24 cellular contexts compared by ENCODE assay signal in the genomic region with DNA sequence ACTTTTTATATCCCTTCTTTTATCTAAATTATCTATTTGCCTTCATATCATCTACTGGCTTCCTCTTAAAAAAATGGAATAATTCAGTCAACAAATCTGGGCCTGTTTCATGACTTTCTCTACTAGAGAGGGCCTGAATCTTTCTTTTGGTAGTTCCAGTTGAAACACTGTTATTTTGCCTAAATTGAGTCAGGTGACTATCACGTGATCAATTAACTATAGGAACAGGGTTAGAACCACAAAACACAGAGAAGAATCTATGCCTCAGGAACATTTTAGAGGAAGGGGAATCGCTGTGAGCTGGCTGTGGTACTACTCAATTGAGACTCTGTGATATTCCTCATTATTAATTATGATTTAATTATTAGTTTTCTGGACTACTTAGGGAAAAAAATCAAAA.
A peak's percentile ranks its signal among the peaks of the same experiment; 100 is the strongest.
DNase-seq lines count a peak whose midpoint lies in the region; ATAC-seq, FAIRE-seq and TF ChIP-seq lines count a peak whose summit lies in the region.
"Had no signal": no experiment of that assay in that cellular context is flagged by ENCODE, and none has a peak within 500 bp of the region (broad histone marks: within the 10 kb centered on the region; RNA-seq: fewer than 3 reads in every experiment).

No MANE protein-coding gene starts in this region.

- H3K27me3 ChIP-seq in GM23338 (ENCODE audit: insufficient read depth) (no peaks in the 10 kb centered on the region), K562 (ENCODE audit: control insufficient read depth in 2 of 2, insufficient read depth in 2 of 2, low read length in 2 of 2) (no peaks in the 10 kb centered on the region), osteoblast (ENCODE audit: insufficient read depth, low read length) (no peaks in the 10 kb centered on the region)
- H3K27me3 ChIP-seq: BLaER1 treated with 17β-estradiol and CSF1 and Interleukin-3, amounts not matched to agents 10 nM and 100 nM had no signal

- CTCF ChIA-PET in A549 (lab: Yijun Ruan, JAX) (no interaction called here), K562 (lab: Yijun Ruan, JAX; ENCODE audit: low intra/inter-chr PET ratio) (no interaction called here)
- CTCF ChIA-PET in activated CD4-positive, alpha-beta T cell treated with anti-CD3 and anti-CD28 coated beads for 36 hours (lab: Charles Lee), result no interaction called here

- DNase-seq in A549 (ENCODE audit: low read depth in 1 of 2, low spot score in 1 of 2) (no peak), GM23338 (ENCODE audit: low spot score) (no peak), K562 (ENCODE audit: extremely low read depth in 1 of 4, low spot score in 3 of 4) (no peak), osteoblast (ENCODE audit: insufficient read length, low spot score, missing footprints) (peak; percentile 17)
- DNase-seq in activated CD4-positive, alpha-beta T cell treated with anti-CD3 and anti-CD28 coated beads for 36 hours, result no peak
- DNase-seq: 8988T; AML-193; Caco-2; Calu3; CD4-positive, alpha-beta T cell; CD8-positive, alpha-beta T cell; DMS79 treated with DMSO at 0.1 percent for 48 hours; GF-D8 had no signal

- intact Hi-C loops in K562 (cut with micrococcal nuclease), result no loop called here
- intact Hi-C loops in activated CD4-positive, alpha-beta T cell treated with anti-CD3 and anti-CD28 coated beads for 36 hours (cut with DNase I, micrococcal nuclease), result no loop called here

- no peak overlapping the region for H3K27ac ChIP-seq in A549
- no peak overlapping the region for H3K27ac ChIP-seq in GM23338 (ENCODE audit: low read depth)
- no peak overlapping the region for H3K27ac ChIP-seq in K562 (ENCODE audit: extremely low read depth, low read depth, low read length)
- no peak overlapping the region for H3K27ac ChIP-seq in osteoblast (ENCODE audit: low read depth, low read length)
- H3K27ac ChIP-seq: BLaER1 treated with 17β-estradiol and CSF1 and Interleukin-3, amounts not matched to agents 10 nM and 100 nM; C4-2B had no signal

- H3K9me3 ChIP-seq in A549 (no peaks in the 10 kb centered on the region), K562 (replicated peaks; ENCODE audit: control insufficient read depth, insufficient read depth, low read depth, low read length) (no peaks in the 10 kb centered on the region), osteoblast (ENCODE audit: low read depth, low read length) (no peaks in the 10 kb centered on the region)
- H3K9me3 ChIP-seq: Caco-2 had no signal

- TF ChIP-seq RAD21 in A549 (conservative IDR thresholded peaks at IDR 0.05 in 1 of 2, IDR thresholded peaks at IDR 0.05 in 1 of 2) (no peak), K562 (CRISPR knock-in tag; conservative IDR thresholded peaks at IDR 0.05 in 1 of 2, IDR thresholded peaks at IDR 0.05 in 1 of 2) (no peak)

- ATAC-seq in A549, result no peak
- no peak for ATAC-seq in GM23338
- no peak for ATAC-seq in K562
- ATAC-seq in GM19351 (IDR thresholded peaks at IDR 0.05; ENCODE audit: unreplicated experiment), result no peak
- ATAC-seq in GM18870 (IDR thresholded peaks at IDR 0.05; ENCODE audit: unreplicated experiment), result no peak
- no peak for ATAC-seq in activated CD4-positive, alpha-beta T cell treated with anti-CD3 and anti-CD28 coated beads for 36 hours
- ATAC-seq: CD8-positive, alpha-beta T cell had no signal

- TF ChIP-seq CTCF in A549 (IDR thresholded peaks at IDR 0.05) (no peak), GM23338 (conservative IDR thresholded peaks at IDR 0.05; ENCODE audit: low read depth in 2 of 2) (no peak), K562 (IDR thresholded peaks at IDR 0.05 in 2 of 3, conservative IDR thresholded peaks at IDR 0.05 in 1 of 3; ENCODE audit: insufficient read depth in 2 of 3, low read depth in 1 of 3, low read length in 3 of 3) (no peak), osteoblast (IDR thresholded peaks at IDR 0.05; ENCODE audit: extremely low read depth, low read depth, low read length) (no peak)

- TF ChIP-seq EP300 in A549 (IDR thresholded peaks at IDR 0.05), result no peak
- no peak for TF ChIP-seq EP300 in K562 (IDR thresholded peaks at IDR 0.05; ENCODE audit: low read length)

- no TSS peak for BruUV-seq in K562 (replicated peaks; lab: Mats Ljungman, UMichigan)

- TF ChIP-seq POLR2A in A549 (IDR thresholded peaks at IDR 0.05; ENCODE audit: low read length) (no peak), K562 (conservative IDR thresholded peaks at IDR 0.05) (no peak)

- no peaks in the 10 kb centered on the region for H3K27me3 Mint-ChIP-seq in GM23338 (ENCODE audit: insufficient read depth, low read depth, poor library complexity)
- H3K27me3 Mint-ChIP-seq in activated CD4-positive, alpha-beta T cell treated with anti-CD3 and anti-CD28 coated beads for 36 hours, result no peaks in the 10 kb centered on the region
- H3K27me3 Mint-ChIP-seq: B cell; CD4-positive, alpha-beta T cell had no signal

- no peaks in the 10 kb centered on the region for H3F3A ChIP-seq in GM23338 (replicated peaks; ENCODE audit: low read depth)

- H4K20me1 ChIP-seq in GM23338 (replicated peaks; ENCODE audit: insufficient read depth) (no peaks in the 10 kb centered on the region), K562 (replicated peaks; ENCODE audit: control insufficient read depth, insufficient read depth, low read length) (no peaks in the 10 kb centered on the region), osteoblast (ENCODE audit: insufficient read depth, low read length) (no peaks in the 10 kb centered on the region)
- H4K20me1 ChIP-seq: BLaER1 treated with 17β-estradiol and CSF1 and Interleukin-3, amounts not matched to agents 10 nM and 100 nM had no signal

- 10% methylated on average over 2 of the region's 2 CpGs for WGBS in A549 (ENCODE audit: missing lambda C conversion rate)
- WGBS in K562 (ENCODE audit: insufficient coverage, low coverage, missing lambda C conversion rate), result 0% methylated on average over 2 of the region's 2 CpGs

- FAIRE-seq in A549 (lab: Jason Lieb, UNC), result no peak
- no peak for FAIRE-seq in K562 (lab: Jason Lieb, UNC)
- FAIRE-seq: A204.1, D721Med, G401.6, GM12892, GM18507, GM19239 had no signal

- H3K4me3 ChIP-seq in A549, result no peak overlapping the region
- no peak overlapping the region for H3K4me3 ChIP-seq in GM23338
- H3K4me3 ChIP-seq in K562, result no peak overlapping the region
- H3K4me3 ChIP-seq in osteoblast (ENCODE audit: insufficient read depth, low read length), result no peak overlapping the region
- H3K4me3 ChIP-seq: BLaER1 treated with 17β-estradiol and CSF1 and Interleukin-3, amounts not matched to agents 10 nM and 100 nM had no signal

- H3K4me1 Mint-ChIP-seq in GM23338, result no peaks in the 10 kb centered on the region
- no peaks in the 10 kb centered on the region for H3K4me1 Mint-ChIP-seq in activated CD4-positive, alpha-beta T cell treated with anti-CD3 and anti-CD28 coated beads for 36 hours
- H3K4me1 Mint-ChIP-seq: B cell had no signal

- POLR2A ChIA-PET in A549 (lab: Yijun Ruan, JAX) (no interaction called here), K562 (lab: Yijun Ruan, JAX) (no interaction called here)
- POLR2A ChIA-PET in activated CD4-positive, alpha-beta T cell treated with anti-CD3 and anti-CD28 coated beads for 36 hours (lab: Charles Lee), result no interaction called here

- no peak overlapping the region for H3K9ac ChIP-seq in K562 (ENCODE audit: insufficient read depth in 1 of 2, low read depth in 2 of 2, low read length in 2 of 2)
- H3K9ac ChIP-seq: BLaER1 treated with 17β-estradiol and CSF1 and Interleukin-3, amounts not matched to agents 10 nM and 100 nM had no signal

- H3K36me3 ChIP-seq in GM23338 (ENCODE audit: insufficient read depth) (no peaks in the 10 kb centered on the region), K562 (ENCODE audit: control insufficient read depth, insufficient read depth, low read length) (no peaks in the 10 kb centered on the region), osteoblast (ENCODE audit: insufficient read depth, low read length) (no peaks in the 10 kb centered on the region)
- H3K36me3 ChIP-seq: BLaER1 treated with 17β-estradiol and CSF1 and Interleukin-3, amounts not matched to agents 10 nM and 100 nM had no signal

- H3K9me1 ChIP-seq in K562 (ENCODE audit: control insufficient read depth, insufficient read depth, low read length), result no peaks in the 10 kb centered on the region

- H3K9me3 Mint-ChIP-seq in GM23338, result no peaks in the 10 kb centered on the region
- H3K9me3 Mint-ChIP-seq in activated CD4-positive, alpha-beta T cell treated with anti-CD3 and anti-CD28 coated beads for 36 hours (ENCODE audit: low read depth), result peaks cover 3% of the 10 kb centered on the region
- H3K9me3 Mint-ChIP-seq: CD4-positive, alpha-beta T cell had no signal

- H2AFZ ChIP-seq in GM23338 (peak overlapping the region; percentile 63; the same call in 1 of the 2 replicates), K562 (ENCODE audit: low read depth, low read length) (no peak overlapping the region), osteoblast (ENCODE audit: low read length) (no peak overlapping the region)

- no peak overlapping the region for H3K4me3 Mint-ChIP-seq in GM23338
- H3K4me3 Mint-ChIP-seq in activated CD4-positive, alpha-beta T cell treated with anti-CD3 and anti-CD28 coated beads for 36 hours, result no peak overlapping the region
- H3K4me3 Mint-ChIP-seq: B cell; CD4-positive, alpha-beta T cell; CD8-positive, alpha-beta T cell had no signal

- no peaks in the 10 kb centered on the region for H3K4me1 ChIP-seq in A549
- no peaks in the 10 kb centered on the region for H3K4me1 ChIP-seq in GM23338 (ENCODE audit: insufficient read depth)
- H3K4me1 ChIP-seq in K562 (replicated peaks in 1 of 2; ENCODE audit: control insufficient read depth in 2 of 2, insufficient read depth in 2 of 2, low read length in 2 of 2), result no peaks in the 10 kb centered on the region
- H3K4me1 ChIP-seq in osteoblast (ENCODE audit: insufficient read depth, low read length), result no peaks in the 10 kb centered on the region
- H3K4me1 ChIP-seq: BLaER1 treated with 17β-estradiol and CSF1 and Interleukin-3, amounts not matched to agents 10 nM and 100 nM; Caco-2 had no signal

- no peaks in the 10 kb centered on the region for H3K9me2 ChIP-seq in GM23338 (ENCODE audit: insufficient read depth)

- no peaks in the 10 kb centered on the region for H3K36me3 Mint-ChIP-seq in GM23338 (ENCODE audit: low read depth)
- no peaks in the 10 kb centered on the region for H3K36me3 Mint-ChIP-seq in activated CD4-positive, alpha-beta T cell treated with anti-CD3 and anti-CD28 coated beads for 36 hours (ENCODE audit: low read depth)
- H3K36me3 Mint-ChIP-seq: CD8-positive, alpha-beta T cell had no signal

- H3K79me2 ChIP-seq in GM23338 (replicated peaks; ENCODE audit: insufficient read depth) (no peaks in the 10 kb centered on the region), K562 (ENCODE audit: control insufficient read depth, insufficient read depth, low read length) (no peaks in the 10 kb centered on the region), osteoblast (ENCODE audit: insufficient read depth, low read length) (no peaks in the 10 kb centered on the region)

- H3K27ac Mint-ChIP-seq in GM23338, result no peak overlapping the region
- H3K27ac Mint-ChIP-seq in activated CD4-positive, alpha-beta T cell treated with anti-CD3 and anti-CD28 coated beads for 36 hours, result no peak overlapping the region
- H3K27ac Mint-ChIP-seq: B cell; CD4-positive, alpha-beta T cell; CD8-positive, alpha-beta T cell had no signal

- H3K4me2 ChIP-seq in A549, result no peak overlapping the region
- no peak overlapping the region for H3K4me2 ChIP-seq in GM23338
- H3K4me2 ChIP-seq in K562 (ENCODE audit: insufficient read depth, low read length), result no peak overlapping the region
- no peak overlapping the region for H3K4me2 ChIP-seq in osteoblast (ENCODE audit: insufficient read depth, low read length)
- H3K4me2 ChIP-seq: BLaER1 treated with 17β-estradiol and CSF1 and Interleukin-3, amounts not matched to agents 10 nM and 100 nM had no signal

- in situ Hi-C loops in K562 (cut with MboI), result no loop called here

Comparison
In these comparisons a context has a peak if more than half of its experiments do, and no peak if none do; other contexts are left out.
1. Of the 35 proteins assayed by ChIP-seq in both K562 and A549: peak only in K562: none; only in A549: USF2; in both: none; in neither: 34.